19 cellular contexts compared by ENCODE assay signal in the genomic region with DNA sequence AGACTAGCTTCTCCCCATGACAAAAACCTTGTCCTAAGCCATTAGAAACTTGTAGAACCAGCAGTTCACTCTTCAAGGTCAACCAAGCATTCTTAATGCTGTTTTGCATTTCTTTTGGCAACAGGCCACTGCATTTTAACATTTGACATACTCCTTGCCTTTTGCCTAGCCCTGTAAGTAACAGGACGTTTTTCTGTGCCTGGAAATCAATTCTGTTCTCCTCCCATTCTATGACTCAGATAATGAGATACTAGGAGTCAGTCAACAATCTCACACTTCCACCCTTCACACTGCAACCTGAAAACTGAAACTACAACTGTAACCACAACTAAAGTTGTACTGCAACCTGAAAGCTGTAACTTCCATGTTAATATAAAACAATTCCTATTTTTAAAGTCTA.
DNase-seq lines count a peak whose midpoint lies in the region; ATAC-seq, FAIRE-seq and TF ChIP-seq lines count a peak whose summit lies in the region.
"Had no signal": no experiment of that assay in that cellular context is flagged by ENCODE, and none has a peak within 500 bp of the region (broad histone marks: within the 10 kb centered on the region; RNA-seq: fewer than 3 reads in every experiment).

No MANE protein-coding gene starts in this region.

- no peak for TF ChIP-seq CTCF in cardiac muscle cell (IDR thresholded peaks at IDR 0.05; ENCODE audit: low read depth, low read length)
- no peak for TF ChIP-seq CTCF in OCI-LY3 (IDR thresholded peaks at IDR 0.05; ENCODE audit: low read depth, low read length)
- no peak for TF ChIP-seq CTCF in fibroblast of mammary gland (conservative IDR thresholded peaks at IDR 0.05; ENCODE audit: control insufficient read depth, insufficient read depth, low read depth, low read length)

- H3K4me2 ChIP-seq in OCI-LY3 (ENCODE audit: low read length) = peak overlapping the region; percentile 2; the same call in 1 of the 2 replicates

- H2AFZ ChIP-seq in OCI-LY3 (ENCODE audit: low read depth, low read length) = no peak overlapping the region

- no peaks in the 10 kb centered on the region for H3K27me3 ChIP-seq in cardiac muscle cell
- peaks cover 6% of the 10 kb centered on the region; the same call in 1 of the 2 replicates for H3K27me3 ChIP-seq in OCI-LY3 (ENCODE audit: low read depth, low read length)
- H3K27me3 ChIP-seq: SJSA1, upper lobe of right lung had no signal

- H3K4me3 ChIP-seq in cardiac muscle cell = no peak overlapping the region
- H3K4me3 ChIP-seq in OCI-LY3 (ENCODE audit: low read length) = no peak overlapping the region
- H3K4me3 ChIP-seq in fibroblast of mammary gland (ENCODE audit: control insufficient read depth, low read depth, low read length) = no peak overlapping the region
- H3K4me3 ChIP-seq: GM12878, SJSA1, upper lobe of right lung had no signal

- intact Hi-C loops in Right ventricle myocardium superior (cut with DNase I) = no loop called here

- H3K9ac ChIP-seq in OCI-LY3 (ENCODE audit: low read length) = no peak overlapping the region

- H3K4me1 ChIP-seq in cardiac muscle cell (ENCODE audit: low read depth) = peaks cover 30% of the 10 kb centered on the region
- H3K4me1 ChIP-seq in OCI-LY3 (ENCODE audit: low read length) = peaks cover 9% of the 10 kb centered on the region
- H3K4me1 ChIP-seq: SJSA1, upper lobe of right lung had no signal

- ATAC-seq in Right ventricle myocardium superior (ENCODE audit: poor library complexity) = no peak
- ATAC-seq in GM18907 (IDR thresholded peaks at IDR 0.05; ENCODE audit: unreplicated experiment) = no peak
- ATAC-seq in GM21423 (IDR thresholded peaks at IDR 0.05; ENCODE audit: unreplicated experiment) = no peak
- ATAC-seq: GM12878, upper lobe of right lung had no signal

- H3K27ac ChIP-seq in cardiac muscle cell (no peak overlapping the region), OCI-LY3 (ENCODE audit: low read length) (no peak overlapping the region)
- H3K27ac ChIP-seq: SJSA1, upper lobe of right lung, WERI-Rb-1 had no signal

- H3K9me3 ChIP-seq in cardiac muscle cell (ENCODE audit: low read depth) = no peaks in the 10 kb centered on the region
- no peaks in the 10 kb centered on the region for H3K9me3 ChIP-seq in OCI-LY3 (ENCODE audit: insufficient read depth, low read length)
- H3K9me3 ChIP-seq: SJSA1, upper lobe of right lung had no signal

- DNase-seq in cardiac muscle cell (ENCODE audit: low read depth in 1 of 2, low spot score in 1 of 2) (peak; percentile 7 to 11), Right ventricle myocardium superior (no peak), fibroblast of mammary gland (ENCODE audit: low read depth) (peak; percentile 2), stromal cell of bone marrow (ENCODE audit: low read depth) (peak; percentile 9), frontal cortex (ENCODE audit: low spot score in 2 of 2) (no peak)
- DNase-seq: activated T-cell treated with anti-CD3 and anti-CD28 coated beads, Interleukin-2, amount 50 U/mL, for 1 hour; aorta; islet precursor cell; MV-4-11; NCI-H526; stimulated activated CD4-positive, alpha-beta T cell treated with anti-CD3 and anti-CD28 coated beads, Interleukin-12 subunit alpha, Interleukin-12 subunit beta, amount 100 ng/mL, for 4 hours; upper lobe of right lung; WERI-Rb-1 had no signal

- no peaks in the 10 kb centered on the region for H4K20me1 ChIP-seq in OCI-LY3 (ENCODE audit: insufficient read depth, low read length)

- H3K79me2 ChIP-seq in OCI-LY3 (ENCODE audit: low read length) = no peaks in the 10 kb centered on the region

- no peaks in the 10 kb centered on the region for H3K36me3 ChIP-seq in cardiac muscle cell
- no peaks in the 10 kb centered on the region for H3K36me3 ChIP-seq in OCI-LY3 (replicated peaks; ENCODE audit: low read depth, low read length)
- H3K36me3 ChIP-seq: SJSA1, upper lobe of right lung, WERI-Rb-1 had no signal

- FAIRE-seq in frontal cortex (lab: Jason Lieb, UNC) = no peak
- FAIRE-seq: D721Med, GM12878 had no signal

Comparison
In these comparisons a context has a peak if more than half of its experiments do, and no peak if none do; other contexts are left out.
1. DNase-seq: peak in cardiac muscle cell (2 of 2), fibroblast of mammary gland (single experiment) and stromal cell of bone marrow (single experiment); none in Right ventricle myocardium superior (single experiment) and frontal cortex (0 of 2).